Comparison of ENCODE assay signal across 15 cellular contexts in the genomic region with DNA sequence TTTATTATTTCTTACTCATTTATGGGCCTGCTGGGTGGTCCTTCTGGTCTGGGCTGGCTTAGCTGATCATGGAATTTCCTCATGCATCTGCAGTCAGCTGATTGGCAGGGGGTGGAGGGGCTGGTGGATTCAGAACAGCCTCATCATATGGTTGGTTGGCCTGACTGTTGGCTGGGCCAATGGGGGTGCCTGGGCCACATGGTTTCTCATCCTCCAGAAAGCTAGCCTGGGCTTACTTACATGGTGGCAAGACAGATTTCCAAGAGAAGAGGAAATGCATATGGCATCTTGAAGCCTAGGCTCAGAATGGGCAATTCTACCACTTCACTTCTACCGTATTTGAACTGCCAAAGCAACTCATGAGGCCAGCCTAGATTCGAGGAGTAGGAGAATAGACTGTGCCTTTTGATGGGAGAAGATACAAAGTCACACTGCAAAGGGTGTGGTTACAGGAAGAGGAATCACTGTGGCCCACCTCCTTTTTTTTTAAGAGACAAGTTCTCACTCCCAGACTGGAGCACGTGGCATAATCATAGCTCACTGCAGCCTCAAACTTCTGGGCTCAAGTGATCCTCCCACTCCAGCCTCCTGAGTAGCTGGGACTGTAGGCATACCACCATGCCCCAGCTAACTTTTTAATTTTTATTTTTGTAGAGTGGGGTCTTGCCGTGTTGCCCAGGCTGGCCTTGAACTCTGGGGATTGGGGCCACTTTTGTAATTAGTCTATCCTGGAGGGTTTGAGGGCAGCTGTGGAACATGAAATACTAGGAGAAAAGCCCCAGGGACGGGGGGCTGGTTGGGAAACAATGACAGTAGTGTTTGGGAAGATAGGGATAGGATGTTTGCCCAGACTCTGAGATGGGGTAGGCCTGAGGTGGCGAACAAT. TPM values are rescaled to one million over a fixed set of nuclear protein-coding genes. Genes with fewer than 3 reads are reported as not detected.
A peak's percentile ranks its signal among the peaks of the same experiment; 100 is the strongest.
DNase-seq lines count a peak whose midpoint lies in the region; ATAC-seq and TF ChIP-seq lines count a peak whose summit lies in the region.
"Had no signal": no experiment of that assay in that cellular context is flagged by ENCODE, and none has a peak within 500 bp of the region (broad histone marks: within the 10 kb centered on the region; RNA-seq: fewer than 3 reads in every experiment).

No MANE protein-coding gene starts in this region.

- peak overlapping the region; percentile 36; the same call in 1 of the 2 replicates for H3K27ac ChIP-seq in BLaER1
- H3K27ac ChIP-seq in MM.1S (ENCODE audit: low read length) = no peak overlapping the region
- H3K27ac ChIP-seq in rectal smooth muscle tissue (ENCODE audit: low read depth, low read length) = peak overlapping the region; percentile 38
- H3K27ac ChIP-seq in CD8-positive, alpha-beta T cell (ENCODE audit: low read depth, low read length) = no peak overlapping the region

- H3F3A ChIP-seq in MM.1S (ENCODE audit: insufficient read depth, low read length) = no peaks in the 10 kb centered on the region

- H3K9me2 ChIP-seq in MM.1S (replicated peaks; ENCODE audit: insufficient read depth, low read length) = no peaks in the 10 kb centered on the region

- no peaks in the 10 kb centered on the region for H3K79me2 ChIP-seq in MM.1S (ENCODE audit: low read length)

- peaks cover 91% of the 10 kb centered on the region for H3K4me1 Mint-ChIP-seq in dendritic cell treated with granulocyte-macrophage colony-stimulating factor and Interleukin-4, amounts not matched to agents 40 ng/mL and 50 ng/mL, for 4 days (ENCODE audit: low read depth)
- H3K4me1 Mint-ChIP-seq in CD8-positive, alpha-beta T cell (ENCODE audit: low read depth) = peaks cover 15% of the 10 kb centered on the region

- CTCF ChIA-PET in CD8-positive, alpha-beta T cell (lab: Charles Lee) = interaction anchor here (0.9 kb wide), 1 partner anchor 50 kb away, joined by 3 read pairs; no protein-coding TSS in a partner anchor

- no peaks in the 10 kb centered on the region for H3K27me3 Mint-ChIP-seq in dendritic cell treated with granulocyte-macrophage colony-stimulating factor and Interleukin-4, amounts not matched to agents 40 ng/mL and 50 ng/mL, for 4 days
- H3K27me3 Mint-ChIP-seq in CD8-positive, alpha-beta T cell (ENCODE audit: low read depth) = no peaks in the 10 kb centered on the region

- intact Hi-C loops in dendritic cell treated with granulocyte-macrophage colony-stimulating factor and Interleukin-4, amounts not matched to agents 40 ng/mL and 50 ng/mL, for 4 days (cut with micrococcal nuclease) = loop anchor here (5.0 kb wide), 1 partner anchor 36 kb away; no protein-coding TSS in a partner anchor
- intact Hi-C loops in CD8-positive, alpha-beta T cell (cut with DNase I, micrococcal nuclease) = no loop called here

- H3K4me3 Mint-ChIP-seq in dendritic cell treated with granulocyte-macrophage colony-stimulating factor and Interleukin-4, amounts not matched to agents 40 ng/mL and 50 ng/mL, for 4 days = no peak overlapping the region
- no peak overlapping the region for H3K4me3 Mint-ChIP-seq in CD8-positive, alpha-beta T cell
- H3K4me3 Mint-ChIP-seq: activated T-helper 1 cell treated with anti-CD3 and anti-CD28 coated beads, Interleukin-12 subunit alpha, Interleukin-12 subunit beta, Interleukin-2, Interleukin-4 antibody, amounts not matched to agents 30 ng/mL and 10 ng/mL and 1 ng/mL, durations not matched to agents 14 hours and 24 hours and 36 hours; B cell had no signal

- POLR2A ChIA-PET in CD8-positive, alpha-beta T cell (lab: Charles Lee) = no interaction called here

- H3K9ac ChIP-seq in BLaER1 = no peak overlapping the region
- H3K9ac ChIP-seq in MM.1S (ENCODE audit: low read length) = no peak overlapping the region
- H3K9ac ChIP-seq in rectal smooth muscle tissue (ENCODE audit: low read length) = no peak overlapping the region

- ATAC-seq in CD8-positive, alpha-beta T cell = no peak
- ATAC-seq in GM21717 (IDR thresholded peaks at IDR 0.05; ENCODE audit: unreplicated experiment) = no peak

- peak overlapping the region; percentile 88 for H3K27ac Mint-ChIP-seq in dendritic cell treated with granulocyte-macrophage colony-stimulating factor and Interleukin-4, amounts not matched to agents 40 ng/mL and 50 ng/mL, for 4 days
- H3K27ac Mint-ChIP-seq in CD8-positive, alpha-beta T cell = no peak overlapping the region
- H3K27ac Mint-ChIP-seq: activated T-helper 1 cell treated with anti-CD3 and anti-CD28 coated beads, Interleukin-12 subunit alpha, Interleukin-12 subunit beta, Interleukin-2, Interleukin-4 antibody, amounts not matched to agents 30 ng/mL and 10 ng/mL and 1 ng/mL, durations not matched to agents 14 hours and 24 hours and 36 hours; B cell had no signal

- H3K9me3 Mint-ChIP-seq in dendritic cell treated with granulocyte-macrophage colony-stimulating factor and Interleukin-4, amounts not matched to agents 40 ng/mL and 50 ng/mL, for 4 days = no peaks in the 10 kb centered on the region
- no peaks in the 10 kb centered on the region for H3K9me3 Mint-ChIP-seq in CD8-positive, alpha-beta T cell
- H3K9me3 Mint-ChIP-seq: activated T-helper 1 cell treated with anti-CD3 and anti-CD28 coated beads, Interleukin-12 subunit alpha, Interleukin-12 subunit beta, Interleukin-2, Interleukin-4 antibody, amounts not matched to agents 30 ng/mL and 10 ng/mL and 1 ng/mL, durations not matched to agents 14 hours and 24 hours and 36 hours had no signal

- no peaks in the 10 kb centered on the region for H4K20me1 ChIP-seq in BLaER1
- H4K20me1 ChIP-seq in MM.1S (ENCODE audit: insufficient read depth, low read length) = no peaks in the 10 kb centered on the region

- H3K36me3 Mint-ChIP-seq in dendritic cell treated with granulocyte-macrophage colony-stimulating factor and Interleukin-4, amounts not matched to agents 40 ng/mL and 50 ng/mL, for 4 days (ENCODE audit: low read depth) = no peaks in the 10 kb centered on the region
- no peaks in the 10 kb centered on the region for H3K36me3 Mint-ChIP-seq in CD8-positive, alpha-beta T cell

- H3K9me3 ChIP-seq in BLaER1 (peaks cover 6% of the 10 kb centered on the region; the same call in 1 of the 2 replicates), MM.1S (replicated peaks; ENCODE audit: insufficient read depth, low read length) (no peaks in the 10 kb centered on the region)
- no peaks in the 10 kb centered on the region for H3K9me3 ChIP-seq in CD8-positive, alpha-beta T cell (ENCODE audit: low read length)

- H3K36me3 ChIP-seq in BLaER1 = no peaks in the 10 kb centered on the region
- H3K36me3 ChIP-seq in MM.1S (replicated peaks; ENCODE audit: insufficient read depth, low read length) = no peaks in the 10 kb centered on the region
- H3K36me3 ChIP-seq in rectal smooth muscle tissue (ENCODE audit: control insufficient read depth, insufficient read depth, low read length) = no peaks in the 10 kb centered on the region
- H3K36me3 ChIP-seq in CD8-positive, alpha-beta T cell (ENCODE audit: insufficient read depth, low read length) = no peaks in the 10 kb centered on the region

- no peak for TF ChIP-seq CTCF in MM.1S (IDR thresholded peaks at IDR 0.05; ENCODE audit: low read length)
- no peak for TF ChIP-seq CTCF in CD8-positive, alpha-beta T cell (IDR thresholded peaks at IDR 0.05)

- H3K4me2 ChIP-seq in BLaER1 (peak overlapping the region; percentile 69; the same call in 1 of the 2 replicates), MM.1S (ENCODE audit: low read depth, low read length) (peak overlapping the region; percentile 21; the same call in 1 of the 2 replicates)

- no peak overlapping the region for H2AFZ ChIP-seq in MM.1S (ENCODE audit: low read length)

- H3K27me3 ChIP-seq in BLaER1 (no peaks in the 10 kb centered on the region), MM.1S (replicated peaks; ENCODE audit: insufficient read depth, low read length) (no peaks in the 10 kb centered on the region), rectal smooth muscle tissue (ENCODE audit: control insufficient read depth, insufficient read depth, low read length) (no peaks in the 10 kb centered on the region)
- no peaks in the 10 kb centered on the region for H3K27me3 ChIP-seq in CD8-positive, alpha-beta T cell (ENCODE audit: insufficient read depth, low read length)

- no peak for DNase-seq in MM.1S
- no peak for DNase-seq in CD8-positive, alpha-beta T cell
- no peak for DNase-seq in SKM-1 (lab: John Stamatoyannopoulos, UW; ENCODE audit: unreplicated experiment)
- DNase-seq in activated naive CD4-positive, alpha-beta T cell treated with Interleukin-2 at 50 U/mL for 16 hours = no peak
- DNase-seq: activated CD4-positive, alpha-beta T cell treated with anti-CD3 and anti-CD28 coated beads for 4 hours; EL; NCI-H146; NCI-H82 had no signal

- peaks cover 67% of the 10 kb centered on the region for H3K4me1 ChIP-seq in BLaER1
- peaks cover 9% of the 10 kb centered on the region for H3K4me1 ChIP-seq in MM.1S (ENCODE audit: low read length)
- H3K4me1 ChIP-seq in rectal smooth muscle tissue (ENCODE audit: control insufficient read depth, insufficient read depth, low read length) = peaks cover 12% of the 10 kb centered on the region
- H3K4me1 ChIP-seq in CD8-positive, alpha-beta T cell (ENCODE audit: insufficient read depth, low read length) = no peaks in the 10 kb centered on the region

- H3K4me3 ChIP-seq in BLaER1 = no peak overlapping the region
- no peak overlapping the region for H3K4me3 ChIP-seq in MM.1S (ENCODE audit: low read length)
- H3K4me3 ChIP-seq in rectal smooth muscle tissue (ENCODE audit: low read length) = no peak overlapping the region
- H3K4me3 ChIP-seq in CD8-positive, alpha-beta T cell (ENCODE audit: low read depth, low read length) = no peak overlapping the region
- H3K4me3 ChIP-seq: SK-N-MC had no signal

RNA-seq across cellular contexts. Expression of a gene that starts 47.6 kb away (rescaled TPM):
- total RNA-seq in CD8-positive, alpha-beta T cell = 1 to 10 TPM; 5.6 to 7.2 TPM

Comparison
In these comparisons a context has a peak if more than half of its experiments do, and no peak if none do; other contexts are left out.
1. H3K27ac ChIP-seq: peak in BLaER1 (single experiment) and rectal smooth muscle tissue (single experiment); none in MM.1S (single experiment) and CD8-positive, alpha-beta T cell (single experiment).